ENCODE assay signal across 25 cellular contexts in the genomic region with DNA sequence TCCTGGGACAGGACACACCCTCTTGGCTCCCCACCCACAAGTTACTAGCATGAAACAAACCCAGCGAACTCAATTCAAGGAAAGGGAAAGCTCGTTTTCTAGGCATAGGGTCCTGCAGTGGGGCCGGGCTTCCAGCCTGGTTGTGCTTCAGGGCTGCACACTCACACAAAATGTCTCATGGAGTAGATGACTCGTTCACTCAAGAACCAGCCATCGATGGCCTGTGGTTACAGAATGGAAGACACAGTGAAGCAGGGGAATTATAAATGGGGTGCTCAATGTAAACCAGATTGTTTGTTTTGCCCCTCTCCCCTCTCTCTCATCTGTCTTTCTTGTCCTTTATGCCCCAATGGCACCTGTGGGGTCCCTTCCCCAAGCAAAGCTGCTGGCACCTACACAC. TPM values are rescaled to one million over a fixed set of nuclear protein-coding genes. Genes with fewer than 3 reads are reported as not detected.
DNase-seq lines count a peak whose midpoint lies in the region; ATAC-seq and TF ChIP-seq lines count a peak whose summit lies in the region.
"Had no signal": no experiment of that assay in that cellular context is flagged by ENCODE, and none has a peak within 500 bp of the region (broad histone marks: within the 10 kb centered on the region; RNA-seq: fewer than 3 reads in every experiment).

No MANE protein-coding gene starts in this region.

- no CpG with 5 or more reads among the region's 5 CpGs for WGBS in IMR-90 (ENCODE audit: extremely low coverage in 2 of 2, insufficient read length in 1 of 2), 2 experiments

- H3K56ac ChIP-seq in IMR-90 (ENCODE audit: extremely low read depth, insufficient read depth, low read length), result no peak overlapping the region

- H2BK20ac ChIP-seq in IMR-90 (ENCODE audit: low read depth, low read length), result no peak overlapping the region

- H4K91ac ChIP-seq in IMR-90 (ENCODE audit: insufficient read depth, low read depth, low read length), result no peak overlapping the region

- CTCF ChIA-PET in IMR-90 (lab: Yijun Ruan, JAX), result no interaction called here

- peaks cover 3% of the 10 kb centered on the region; the same call in 1 of the 2 replicates for H3K9me1 ChIP-seq in IMR-90 (ENCODE audit: insufficient read depth, low read length)

- TF ChIP-seq POLR2A in IMR-90 (IDR thresholded peaks at IDR 0.05; ENCODE audit: low read depth, low read length), result no peak

- no peak overlapping the region for H3K9ac ChIP-seq in IMR-90 (ENCODE audit: low read depth, low read length)
- H3K9ac ChIP-seq: parathyroid adenoma had no signal

- no TSS peak for BruUV-seq in IMR-90 (replicated peaks; lab: Mats Ljungman, UMichigan)

- no peak overlapping the region for H4K5ac ChIP-seq in IMR-90 (ENCODE audit: low read depth, low read length)

- H3K9me3 ChIP-seq in IMR-90 (ENCODE audit: control insufficient read depth, insufficient read depth, low read length), result peaks cover 2% of the 10 kb centered on the region
- H3K9me3 ChIP-seq: lower lobe of right lung, right atrium auricular region, SJCRH30 had no signal

- no peak overlapping the region for H3K4me3 Mint-ChIP-seq in nephron
- H3K4me3 Mint-ChIP-seq: brain; CD4-positive, alpha-beta T cell; GM23338; neural crest cell had no signal

- no peaks in the 10 kb centered on the region for H3K27me3 Mint-ChIP-seq in nephron (ENCODE audit: low read depth)
- H3K27me3 Mint-ChIP-seq: CD4-positive, alpha-beta T cell had no signal

- no peak overlapping the region for H2AK9ac ChIP-seq in IMR-90 (replicated peaks; ENCODE audit: low read depth, low read length, poor library complexity)

- H3K4me2 ChIP-seq in IMR-90 (ENCODE audit: low read depth, low read length), result no peak overlapping the region
- H3K4me2 ChIP-seq: GM23338 had no signal

- no peaks in the 10 kb centered on the region for H3K36me3 Mint-ChIP-seq in nephron (ENCODE audit: low read depth)
- H3K36me3 Mint-ChIP-seq: brain had no signal

- peak overlapping the region; percentile 28 for H2AFZ ChIP-seq in IMR-90 (replicated peaks; ENCODE audit: low read length, poor library complexity)
- H2AFZ ChIP-seq: parathyroid adenoma had no signal

- no peak overlapping the region for H2BK120ac ChIP-seq in IMR-90 (ENCODE audit: low read depth, low read length)

- DNase-seq in EH (ENCODE audit: low read depth) (peak; percentile 33), IMR-90 (peak; percentile 39), astrocyte of the spinal cord (ENCODE audit: low read depth, low spot score) (peak; percentile 20), SKM-1 (lab: John Stamatoyannopoulos, UW; ENCODE audit: unreplicated experiment) (no peak)
- DNase-seq in activated T-cell treated with anti-CD3 and anti-CD28 coated beads, Interleukin-2, amount 50 U/mL, for 1 hour, result no peak
- DNase-seq: activated gamma-delta T cell treated with Interleukin-2 at 50 U/mL for 16 hours; activated T-cell treated with anti-CD3 and anti-CD28 coated beads for 4 hours; CD4-positive, alpha-beta T cell; lower lobe of right lung; NCI-H1105; NCI-H187 treated with DMSO at 0.1 percent for 48 hours; NCI-H524 treated with DMSO at 0.1 percent for 48 hours; NK-92 treated with Interleukin-12 subunit alpha and Interleukin-12 subunit beta, amount 100 ng/mL, for 24 hours; SJCRH30; stimulated activated CD4-positive, alpha-beta T cell treated with anti-CD3 and anti-CD28 coated beads, Interleukin-2, amount 100 ng/mL, for 24 hours; substantia nigra; T-helper 1 cell had no signal

- peak overlapping the region; percentile 27 to 85 (median 55) for H3K27ac Mint-ChIP-seq in nephron
- H3K27ac Mint-ChIP-seq: CD4-positive, alpha-beta T cell; GM23338 had no signal

- POLR2A ChIA-PET in IMR-90 (lab: Charles Lee; ENCODE audit: unreplicated experiment), result no interaction called here

- no peak overlapping the region for H3K4me3 ChIP-seq in IMR-90 (ENCODE audit: insufficient read depth, low read depth, low read length)
- no peak overlapping the region for H3K4me3 ChIP-seq in astrocyte of the spinal cord (ENCODE audit: low read depth, low read length)
- H3K4me3 ChIP-seq: GM12878, GM23338, lower lobe of right lung, right atrium auricular region, SJCRH30 had no signal

- H3K27ac ChIP-seq in IMR-90 (ENCODE audit: insufficient read depth, low read length), result no peak overlapping the region
- H3K27ac ChIP-seq: lower lobe of right lung, parathyroid adenoma, right atrium auricular region, SJCRH30 had no signal

- no peak overlapping the region for H4K8ac ChIP-seq in IMR-90 (ENCODE audit: low read depth in 2 of 2, low read length in 2 of 2)

- intact Hi-C loops in IMR-90 (cut with micrococcal nuclease), result no loop called here

- TF ChIP-seq RAD21 in IMR-90 (IDR thresholded peaks at IDR 0.05; ENCODE audit: low read length), result no peak

- TF ChIP-seq CTCF in IMR-90 (conservative IDR thresholded peaks at IDR 0.05; ENCODE audit: low read depth, low read length) (no peak), astrocyte of the spinal cord (IDR thresholded peaks at IDR 0.05; ENCODE audit: low read depth, low read length) (no peak), nephron (IDR thresholded peaks at IDR 0.05; ENCODE audit: unreplicated experiment in 3 of 3) (no peak)

- H3K79me1 ChIP-seq in IMR-90 (ENCODE audit: low read depth in 1 of 2, low read length in 2 of 2), result no peaks in the 10 kb centered on the region

- H4K20me1 ChIP-seq in IMR-90 (ENCODE audit: insufficient read depth, low read length), result no peaks in the 10 kb centered on the region

- H3K23ac ChIP-seq in IMR-90 (ENCODE audit: low read depth, low read length), result no peak overlapping the region

- peak overlapping the region; percentile 24; the same call in 1 of the 2 replicates for H3K4ac ChIP-seq in IMR-90 (ENCODE audit: low read depth, low read length)

- H3K27me3 ChIP-seq in IMR-90 (ENCODE audit: control insufficient read depth, insufficient read depth, low read length), result peaks cover 1% of the 10 kb centered on the region; the same call in 1 of the 2 replicates
- H3K27me3 ChIP-seq: right atrium auricular region, SJCRH30 had no signal

- no peak overlapping the region for H2AK5ac ChIP-seq in IMR-90 (ENCODE audit: low read depth, low read length)

- peaks cover 2% of the 10 kb centered on the region for H3K9me3 Mint-ChIP-seq in nephron
- H3K9me3 Mint-ChIP-seq: CD4-positive, alpha-beta T cell; neural crest cell had no signal

- H2BK15ac ChIP-seq in IMR-90 (ENCODE audit: low read depth, low read length), result no peak overlapping the region

- no peak overlapping the region for H3K18ac ChIP-seq in IMR-90 (ENCODE audit: low read depth, low read length)

- no peaks in the 10 kb centered on the region for H3K36me3 ChIP-seq in IMR-90 (ENCODE audit: control insufficient read depth, insufficient read depth, low read length)
- H3K36me3 ChIP-seq: lower lobe of right lung, right atrium auricular region, SJCRH30 had no signal

- H3K4me1 ChIP-seq in IMR-90 (ENCODE audit: control insufficient read depth, insufficient read depth, low read length), result peaks cover 3% of the 10 kb centered on the region; the same call in 1 of the 2 replicates
- H3K4me1 ChIP-seq: lower lobe of right lung, parathyroid adenoma, right atrium auricular region, SJCRH30 had no signal

- no peak overlapping the region for H2BK5ac ChIP-seq in IMR-90 (ENCODE audit: low read depth, low read length, poor library complexity, severe bottlenecking)

- in situ Hi-C loops in IMR-90 (cut with MboI; ENCODE audit: low sequenced_read_pairs), result no loop called here
- in situ Hi-C loops in astrocyte of the spinal cord (cut with HindIII; ENCODE audit: low sequenced_read_pairs), result no loop called here

- dilution Hi-C loops in IMR-90 (cut with HindIII; ENCODE audit: low sequenced_read_pairs, unreplicated experiment), result no loop called here

- no peak for ATAC-seq in IMR-90 (ENCODE audit: low read depth)
- no peak for ATAC-seq in GM19463 (IDR thresholded peaks at IDR 0.05; ENCODE audit: unreplicated experiment)
- ATAC-seq: GM12878, GM23338 had no signal

- peaks cover 20% of the 10 kb centered on the region for H3K4me1 Mint-ChIP-seq in nephron
- H3K4me1 Mint-ChIP-seq: brain, GM23338, neural crest cell had no signal

- H3K14ac ChIP-seq in IMR-90 (replicated peaks; ENCODE audit: low read depth, low read length), result no peak overlapping the region

TF ChIP-seq in IMR-90, 13 proteins besides CTCF, POLR2A, EP300 and RAD21:
- TF ChIP-seq, protein P1, sequence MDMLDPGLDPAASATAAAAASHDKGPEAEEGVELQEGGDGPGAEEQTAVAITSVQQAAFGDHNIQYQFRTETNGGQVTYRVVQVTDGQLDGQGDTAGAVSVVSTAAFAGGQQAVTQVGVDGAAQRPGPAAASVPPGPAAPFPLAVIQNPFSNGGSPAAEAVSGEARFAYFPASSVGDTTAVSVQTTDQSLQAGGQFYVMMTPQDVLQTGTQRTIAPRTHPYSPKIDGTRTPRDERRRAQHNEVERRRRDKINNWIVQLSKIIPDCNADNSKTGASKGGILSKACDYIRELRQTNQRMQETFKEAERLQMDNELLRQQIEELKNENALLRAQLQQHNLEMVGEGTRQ (IDR thresholded peaks at IDR 0.05; ENCODE audit: low read depth, low read length), result no peak
- TF ChIP-seq SMC3 (IDR thresholded peaks at IDR 0.05; ENCODE audit: low read depth, low read length), result no peak
- no peak for TF ChIP-seq BHLHE40 (IDR thresholded peaks at IDR 0.05; ENCODE audit: low read depth, low read length)
- no peak for TF ChIP-seq FOS (IDR thresholded peaks at IDR 0.05; ENCODE audit: low read depth, low read length)
- TF ChIP-seq MAZ (IDR thresholded peaks at IDR 0.05; ENCODE audit: borderline replicate concordance, low read depth, low read length), result no peak
- TF ChIP-seq NFE2L2 (IDR thresholded peaks at IDR 0.05; ENCODE audit: low read depth, low read length), result no peak
- no peak for TF ChIP-seq RFX5 (IDR thresholded peaks at IDR 0.05; ENCODE audit: low read depth, low read length)
TF ChIP-seq in IMR-90: peak in this region for 0.

RNA-seq across cellular contexts. Expression of a gene that starts 56.0 kb away (rescaled TPM):
- 13.3 and 26.9 TPM in 2 replicates for total RNA-seq in IMR-90 (2012; rRNA removed)
- polyA plus RNA-seq in IMR-90 (2012; rRNA removed), result 27.0 and 27.5 TPM in 2 replicates
- polyA plus RNA-seq in IMR-90 (2012; cell fraction: cytosol; rRNA removed), result 4.6 and 8.8 TPM in 2 replicates
- polyA plus RNA-seq in IMR-90 (2012; cell fraction: nucleus; rRNA removed; ENCODE audit: low replicate concordance), result 1.7 and 15.7 TPM in 2 replicates

Comparison
In these comparisons a context has a peak if more than half of its experiments do, and no peak if none do; other contexts are left out.
1. DNase-seq: peak in EH (single experiment), IMR-90 (single experiment) and astrocyte of the spinal cord (single experiment); none in activated T-cell treated with anti-CD3 and anti-CD28 coated beads, Interleukin-2, amount 50 U/mL, for 1 hour (single experiment) and SKM-1 (single experiment).